Comparison of ENCODE assay signal across 17 cellular contexts in the genomic region with DNA sequence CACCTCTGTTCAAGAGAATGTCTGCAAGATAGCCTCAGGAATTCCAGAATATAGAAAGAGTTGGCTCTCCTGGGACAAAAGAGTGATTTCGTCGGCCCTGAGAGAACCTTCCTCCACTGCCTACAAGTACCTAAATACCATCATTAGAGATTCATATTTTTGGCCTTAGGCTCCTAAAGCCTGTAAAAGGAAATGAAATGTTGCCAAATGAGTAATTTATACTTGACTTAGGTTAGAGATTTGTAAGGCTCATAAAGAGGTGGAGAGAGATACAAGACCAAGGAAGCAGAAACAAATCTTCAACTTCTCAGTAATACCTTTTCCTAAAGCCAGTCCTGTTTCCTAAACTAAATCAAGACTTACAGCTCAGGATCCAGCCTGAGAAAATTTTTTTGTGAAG.
"Had no signal": no experiment of that assay in that cellular context is flagged by ENCODE, and none has a peak within 500 bp of the region (broad histone marks: within the 10 kb centered on the region; RNA-seq: fewer than 3 reads in every experiment).

No MANE protein-coding gene starts in this region.

- H3K4me1 ChIP-seq: spleen, upper lobe of right lung had no signal

- H3K9me3 Mint-ChIP-seq: activated CD4-positive, alpha-beta T cell treated with anti-CD3 and anti-CD28 coated beads, Interleukin-2, amount 10 ng/mL, durations not matched to agents 7 days and 5 days; neural crest cell; stimulated activated naive CD8-positive, alpha-beta T cell treated with anti-CD3 and anti-CD28 coated beads, Interleukin-15, amount 100 ng/mL, for 72 hours had no signal

- H3K4me3 ChIP-seq: ovary, sigmoid colon, spleen, upper lobe of right lung had no signal

- DNase-seq: activated CD4-positive, alpha-beta T cell treated with anti-CD3 and anti-CD28 coated beads, Interleukin-2, amount 10 ng/mL, durations not matched to agents 7 days and 5 days; activated CD8-positive, alpha-beta memory T cell treated with anti-CD3 and anti-CD28 coated beads, Interleukin-2, amount 50 U/mL, for 48 hours; activated gamma-delta T cell treated with Interleukin-2 at 50 U/mL for 16 hours; activated T-cell treated with anti-CD3 and anti-CD28 coated beads, Interleukin-2, amount 50 U/mL, for 72 hours; amygdala; cerebellar nuclear complex; dermis blood vessel endothelial cell; islet precursor cell; mesendoderm; ovary; sigmoid colon; spleen; stimulated activated naive CD8-positive, alpha-beta T cell treated with anti-CD3 and anti-CD28 coated beads, Interleukin-15, amount 100 ng/mL, for 72 hours; upper lobe of right lung had no signal

- H3K9me3 ChIP-seq: ovary, sigmoid colon, spleen, upper lobe of right lung had no signal

- H3K27me3 ChIP-seq: ovary, sigmoid colon, spleen, upper lobe of right lung had no signal

- H3K4me3 Mint-ChIP-seq: activated CD4-positive, alpha-beta T cell treated with anti-CD3 and anti-CD28 coated beads, Interleukin-2, amount 10 ng/mL, durations not matched to agents 7 days and 5 days; activated naive CD8-positive, alpha-beta T cell; activated T-cell treated with anti-CD3 and anti-CD28 coated beads, Interleukin-2, amount 50 U/mL, for 72 hours; brain; neural crest cell; stimulated activated naive CD8-positive, alpha-beta T cell treated with anti-CD3 and anti-CD28 coated beads, Interleukin-15, amount 100 ng/mL, for 72 hours had no signal

- H3K27ac ChIP-seq: ovary, sigmoid colon, spleen, upper lobe of right lung had no signal

- H3K4me1 Mint-ChIP-seq: activated CD4-positive, alpha-beta T cell treated with anti-CD3 and anti-CD28 coated beads, Interleukin-2, amount 10 ng/mL, durations not matched to agents 7 days and 5 days; stimulated activated naive CD8-positive, alpha-beta T cell treated with anti-CD3 and anti-CD28 coated beads, Interleukin-15, amount 100 ng/mL, for 72 hours had no signal

- H3K27me3 Mint-ChIP-seq: activated CD4-positive, alpha-beta T cell treated with anti-CD3 and anti-CD28 coated beads, Interleukin-2, amount 10 ng/mL, durations not matched to agents 7 days and 5 days; activated naive CD8-positive, alpha-beta T cell; stimulated activated naive CD8-positive, alpha-beta T cell treated with anti-CD3 and anti-CD28 coated beads, Interleukin-15, amount 100 ng/mL, for 72 hours had no signal

- H3K36me3 Mint-ChIP-seq: brain had no signal

- ATAC-seq: activated T-cell treated with anti-CD3 and anti-CD28 coated beads, Interleukin-2, amount 50 U/mL, for 72 hours; stimulated activated naive CD8-positive, alpha-beta T cell treated with anti-CD3 and anti-CD28 coated beads, Interleukin-15, amount 100 ng/mL, for 72 hours; upper lobe of right lung had no signal

- H3K27ac Mint-ChIP-seq: activated CD4-positive, alpha-beta T cell treated with anti-CD3 and anti-CD28 coated beads, Interleukin-2, amount 10 ng/mL, durations not matched to agents 7 days and 5 days; activated naive CD8-positive, alpha-beta T cell; activated T-cell treated with anti-CD3 and anti-CD28 coated beads, Interleukin-2, amount 50 U/mL, for 72 hours; brain; stimulated activated naive CD8-positive, alpha-beta T cell treated with anti-CD3 and anti-CD28 coated beads, Interleukin-15, amount 100 ng/mL, for 72 hours had no signal

- H3K36me3 ChIP-seq: ovary, sigmoid colon, spleen, upper lobe of right lung had no signal
